In genomic region chr5:643811-644271, GRCh38 we compare ENCODE assay signal across 10 cellular contexts. TPM values are rescaled to one million over a fixed set of nuclear protein-coding genes. Genes with fewer than 3 reads are reported as not detected.
DNase-seq lines count a peak whose midpoint lies in the region; ATAC-seq, FAIRE-seq and TF ChIP-seq lines count a peak whose summit lies in the region.
"Had no signal": no experiment of that assay in that cellular context is flagged by ENCODE, and none has a peak within 500 bp of the region (broad histone marks: within the 10 kb centered on the region; RNA-seq: fewer than 3 reads in every experiment).

No MANE protein-coding gene starts in this region.

- H3K9me3 ChIP-seq in GM12878 (replicated peaks; ENCODE audit: control insufficient read depth, insufficient read depth, low read length): no peaks in the 10 kb centered on the region; the same call in 2 of the 3 replicates

- peaks cover 13% of the 10 kb centered on the region for H3K4me1 ChIP-seq in GM12878 (ENCODE audit: control insufficient read depth, insufficient read depth, low read length)

- H3K4me2 ChIP-seq in GM12878 (ENCODE audit: control insufficient read depth, insufficient read depth): peak overlapping the region; percentile 68

- H2AFZ ChIP-seq in GM12878 (ENCODE audit: control insufficient read depth, low read depth, low read length): no peak overlapping the region; the same call in 1 of the 2 replicates

- H3K9ac ChIP-seq in GM12878 (ENCODE audit: control insufficient read depth, insufficient read depth, low read length): no peak overlapping the region; the same call in 1 of the 2 replicates

- RAD21 ChIA-PET in GM12878 (lab: Charles Lee; ENCODE audit: unreplicated experiment): interaction anchor here (1.4 to 1.9 kb wide), 2 partner anchors 170 to 327 kb away, joined by 4 read pairs; no protein-coding TSS in a partner anchor

- CTCF ChIA-PET in GM12878 (lab: Yijun Ruan, JAX): interaction anchor here (0.9 to 1.4 kb wide), 2 partner anchors 197 to 327 kb away, joined by 4 read pairs; no protein-coding TSS in a partner anchor

- in situ Hi-C loops in GM12878 (cut with MboI): no loop called here

- POLR2A ChIA-PET in GM12878 (lab: Charles Lee): interaction anchor here (0.6 kb wide), 1 partner anchor 302 kb away, joined by 3 read pairs; no protein-coding TSS in a partner anchor

- no peak for TF ChIP-seq POLR2A in GM12878 (IDR thresholded peaks at IDR 0.05; ENCODE audit: low read depth, low read length)

- H3K4me3 ChIP-seq in GM12878: peak overlapping the region; percentile 5; the same call in 1 of the 2 replicates

- DNase-seq in DMS153 treated with DMSO at 0.1 percent for 48 hours (lab: John Stamatoyannopoulos, UW; ENCODE audit: unreplicated experiment) (peak; percentile 76), GM12878 (ENCODE audit: low read depth, low spot score) (peak; percentile 74), left lobe of liver (ENCODE audit: low spot score) (no peak), amygdala (lab: John Stamatoyannopoulos, UW) (no peak), SIG-M5 (lab: John Stamatoyannopoulos, UW) (no peak), Ammon's horn (ENCODE audit: low spot score) (no peak)
- DNase-seq: activated naive CD4-positive, alpha-beta T cell; occipital lobe had no signal

- peak overlapping the region; percentile 46; the same call in 1 of the 2 replicates for H3K27ac ChIP-seq in GM12878 (ENCODE audit: control insufficient read depth, insufficient read depth)

- intact Hi-C loops in GM12878 (cut with micrococcal nuclease; ENCODE audit: unreplicated experiment): no loop called here

- no peaks in the 10 kb centered on the region; the same call in 1 of the 2 replicates for H3K79me2 ChIP-seq in GM12878 (ENCODE audit: control insufficient read depth, insufficient read depth, low read length)

- 35% methylated on average over 10 of the region's 11 CpGs for WGBS in GM12878 (ENCODE audit: insufficient coverage, insufficient replicate concordance, low lambda C conversion rate, missing lambda C conversion rate)

- peak in 1 of 2 experiments; percentile 24; a peak in 1 of 4 replicates for TF ChIP-seq EP300 in GM12878 (IDR thresholded peaks at IDR 0.05; ENCODE audit: borderline replicate concordance in 1 of 2, control insufficient read depth in 1 of 2, low read depth in 2 of 2, low read length in 2 of 2)

- peak; percentile 41 for FAIRE-seq in GM12878 (lab: Jason Lieb, UNC)

- BruUV-seq in GM12878 (replicated peaks; lab: Mats Ljungman, UMichigan): no TSS peak

- peaks cover 0 to 38% of the 10 kb centered on the region in 2 experiments; a peak in 3 of 4 replicates for H3K36me3 ChIP-seq in GM12878 (ENCODE audit: control insufficient read depth in 2 of 2, insufficient read depth in 2 of 2, low read length in 1 of 2)

- H3K27me3 ChIP-seq in GM12878 (replicated peaks in 1 of 2; ENCODE audit: control insufficient read depth in 2 of 2, insufficient read depth in 2 of 2, low read length in 1 of 2): no peaks in the 10 kb centered on the region

- SMC1A ChIA-PET in GM12878 (lab: Charles Lee; ENCODE audit: uncharacterized antibody, unreplicated experiment): interaction anchor here (0.7 to 1.4 kb wide), 2 partner anchors 170 to 275 kb away, joined by 3 read pairs; no protein-coding TSS in a partner anchor

- TF ChIP-seq RAD21 in GM12878 (IDR thresholded peaks at IDR 0.05; ENCODE audit: insufficient read depth, low read depth, low read length): no peak

- no peak for TF ChIP-seq CTCF in GM12878 (IDR thresholded peaks at IDR 0.05 in 2 of 3, conservative IDR thresholded peaks at IDR 0.05 in 1 of 3; ENCODE audit: control insufficient read depth in 2 of 3, extremely low read depth in 1 of 3, insufficient read depth in 1 of 3, low read depth in 3 of 3, low read length in 3 of 3)

- no peaks in the 10 kb centered on the region for H4K20me1 ChIP-seq in GM12878 (ENCODE audit: control insufficient read depth, insufficient read depth)

- peak; percentile 63 for ATAC-seq in GM19452 (IDR thresholded peaks at IDR 0.05; ENCODE audit: unreplicated experiment)
- peak; percentile 63 for ATAC-seq in HG03342 (IDR thresholded peaks at IDR 0.05; ENCODE audit: unreplicated experiment)
- peak; percentile 91 for ATAC-seq in GM12878
- no peak for ATAC-seq in left lobe of liver

TF ChIP-seq in GM12878, 131 proteins besides CTCF, POLR2A, EP300 and RAD21 (continues in another document):
- peak; percentile 69 for TF ChIP-seq IKZF1 (conservative IDR thresholded peaks at IDR 0.05)
- TF ChIP-seq PAX8 (IDR thresholded peaks at IDR 0.05): no peak
- TF ChIP-seq STAT3 (IDR thresholded peaks at IDR 0.05; ENCODE audit: low read depth, low read length): peak; percentile 22; the same call in 1 of the 2 replicates
- TF ChIP-seq RELB (IDR thresholded peaks at IDR 0.05; ENCODE audit: low read depth): peak; percentile 54; the same call in 1 of the 2 replicates
- TF ChIP-seq IKZF2 (IDR thresholded peaks at IDR 0.05): peak; percentile 63 to 64; a peak in 3 of 4 replicates
- peak; percentile 2 to 52; a peak in 2 of 4 replicates for TF ChIP-seq BHLHE40 (IDR thresholded peaks at IDR 0.05; ENCODE audit: borderline replicate concordance in 1 of 2, low read depth in 2 of 2, low read length in 1 of 2)
- TF ChIP-seq ZNF217 (IDR thresholded peaks at IDR 0.05): peak; percentile 36; the same call in 1 of the 2 replicates
- TF ChIP-seq ZZZ3 (IDR thresholded peaks at IDR 0.05; ENCODE audit: control insufficient read depth, insufficient read length, low read depth): no peak
- no peak for TF ChIP-seq RAD51 (IDR thresholded peaks at IDR 0.05)
- TF ChIP-seq MEF2B (IDR thresholded peaks at IDR 0.05; ENCODE audit: partially characterized antibody, poor library complexity, severe bottlenecking): peak; percentile 95
- TF ChIP-seq FOXK2 (IDR thresholded peaks at IDR 0.05): no peak

RNA-seq across cellular contexts. Expression of gene CEP72, which starts 31.7 kb away (rescaled TPM):
- 55.7 and 58.5 TPM in 2 replicates for total RNA-seq in GM12878 (2013; cell fraction: nucleolus; rRNA removed)
- 7.2 and 7.7 TPM in 2 replicates for total RNA-seq in GM12878 (2014; rRNA removed)
- 5.5 and 5.9 TPM in 2 replicates for total RNA-seq in GM12878 (2014; rRNA removed; fragmentation: Illumina TruSeq; extraction: Trizol)
- 13.5 and 13.7 TPM in 2 replicates for total RNA-seq in GM12878 (2021)
- 1.7 TPM for polyA plus RNA-seq in GM12878 (2011; ENCODE audit: low read depth)
- polyA plus RNA-seq in GM12878 (2011; rRNA removed): 6.8 and 9.7 TPM in 2 replicates
- polyA plus RNA-seq in GM12878 (2011; cell fraction: cytosol; rRNA removed): 8.9 and 10.4 TPM in 2 replicates
- polyA plus RNA-seq in GM12878 (2011; cell fraction: nucleus; rRNA removed): 25.7 and 31.2 TPM in 2 replicates
- polyA plus RNA-seq in GM12878 (2012): 4.5 and 5.8 TPM in 2 replicates
- polyA plus RNA-seq in GM12878 (2014; fragmentation: Illumina TruSeq; extraction: Trizol): 1.8 and 4.0 TPM in 2 replicates
- under 1 TPM; 0.35 to 0.99 TPM for polyA plus RNA-seq in GM12878 (2014; fragmentation: Nextera tagmentation; extraction: Ambion mirVana)
- 8.3 and 9.3 TPM in 2 replicates for polyA plus RNA-seq in GM12878 (2014; rRNA removed)
- polyA plus RNA-seq in GM12878 (2016; fragmentation: Nextera tagmentation; extraction: Ambion mirVana): 1 to 10 TPM; 8.9 to 9.9 TPM
- polyA minus RNA-seq in GM12878 (2011; rRNA and poly(A)+ RNA removed): 13.0 and 23.2 TPM in 2 replicates
- 6.0 and 7.4 TPM in 2 replicates for polyA minus RNA-seq in GM12878 (2011; cell fraction: cytosol; rRNA and poly(A)+ RNA removed)
- 15.7 and 27.2 TPM in 2 replicates for polyA minus RNA-seq in GM12878 (2011; cell fraction: nucleus; rRNA and poly(A)+ RNA removed)
- total RNA-seq in left lobe of liver: 4.7 TPM

RNA-seq across cellular contexts. Expression of gene TPPP, which starts 49.3 kb away (rescaled TPM):
- total RNA-seq in GM12878 (2013; cell fraction: nucleolus; rRNA removed): 0.38 and 0.39 TPM in 2 replicates
- total RNA-seq in GM12878 (2014; rRNA removed) (under 0.01 TPM in 1 of 2 replicates, not detected in the other), GM12878 (2014; rRNA removed; fragmentation: Illumina TruSeq; extraction: Trizol) (0.04 TPM in 1 of 2 replicates, not detected in the other), GM12878 (2021) (0.03 TPM in 1 of 2 replicates, not detected in the other), left lobe of liver (4.1 TPM)
- 0.18 TPM for polyA plus RNA-seq in GM12878 (2011; ENCODE audit: low read depth)
- polyA plus RNA-seq in GM12878 (2011; rRNA removed) (0.01 and 0.07 TPM in 2 replicates), GM12878 (2014; fragmentation: Illumina TruSeq; extraction: Trizol) (0.01 TPM in 1 of 2 replicates, not detected in the other), GM12878 (2014; fragmentation: Nextera tagmentation; extraction: Ambion mirVana) (not detected), GM12878 (2014; rRNA removed) (not detected in 2 replicates), GM12878 (2016; fragmentation: Nextera tagmentation; extraction: Ambion mirVana) (under 1 TPM; 0.03 to 0.24 TPM)
- polyA plus RNA-seq in GM12878 (2011; cell fraction: cytosol; rRNA removed): 0.12 and 0.13 TPM in 2 replicates
- 0.16 and 0.19 TPM in 2 replicates for polyA plus RNA-seq in GM12878 (2011; cell fraction: nucleus; rRNA removed)
- 0.29 and 0.32 TPM in 2 replicates for polyA plus RNA-seq in GM12878 (2012)
- 0.05 and 0.15 TPM in 2 replicates for polyA minus RNA-seq in GM12878 (2011; rRNA and poly(A)+ RNA removed)
- polyA minus RNA-seq in GM12878 (2011; cell fraction: cytosol; rRNA and poly(A)+ RNA removed): not detected in 2 replicates
- under 0.01 and 0.10 TPM in 2 replicates for polyA minus RNA-seq in GM12878 (2011; cell fraction: nucleus; rRNA and poly(A)+ RNA removed)

Comparison
In these comparisons a context has a peak if more than half of its experiments do, and no peak if none do; other contexts are left out.
1. DNase-seq: peak in DMS153 treated with DMSO at 0.1 percent for 48 hours (single experiment) and GM12878 (single experiment); none in left lobe of liver (single experiment), amygdala (0 of 56), SIG-M5 (single experiment) and Ammon's horn (single experiment).